15 cellular contexts compared by ENCODE assay signal in the genomic region with DNA sequence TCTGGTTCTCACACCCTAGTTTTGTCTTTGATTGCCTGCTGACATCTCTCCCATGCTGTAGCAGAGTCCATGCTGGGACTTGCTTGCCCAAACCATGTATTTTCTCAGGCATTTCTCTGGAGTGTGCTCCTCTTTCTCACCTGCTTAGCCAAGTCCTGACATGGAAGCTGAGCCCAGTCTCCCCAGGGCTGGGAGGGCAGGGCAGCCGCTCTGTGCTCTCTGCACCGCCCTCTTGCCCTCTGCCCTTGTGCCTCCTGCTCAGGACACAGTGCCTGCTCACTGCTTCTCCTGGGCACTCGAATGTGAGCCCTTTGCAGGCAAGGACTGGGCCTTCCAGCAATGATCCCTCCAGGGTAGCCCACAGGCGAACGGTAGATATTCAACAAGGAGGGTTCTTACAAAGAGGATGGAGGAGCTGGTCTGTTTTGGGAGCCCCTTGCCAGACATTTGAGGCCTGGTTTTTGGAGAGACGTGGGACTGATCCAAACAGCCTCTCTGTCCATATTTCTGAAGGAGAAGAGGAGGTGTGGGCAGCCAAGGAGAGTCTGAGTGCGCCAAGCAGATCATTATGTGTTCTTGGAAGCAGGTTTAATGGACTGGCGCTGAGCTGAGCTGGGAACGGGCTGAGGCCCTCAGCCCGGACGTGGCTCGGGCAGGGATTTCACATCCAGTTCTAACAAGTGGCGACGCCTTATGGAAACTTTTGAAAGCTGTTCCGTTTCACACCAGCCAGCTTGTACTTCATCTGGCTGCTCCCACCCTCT. TPM values are rescaled to one million over a fixed set of nuclear protein-coding genes. Genes with fewer than 3 reads are reported as not detected.
DNase-seq lines count a peak whose midpoint lies in the region; ATAC-seq, FAIRE-seq and TF ChIP-seq lines count a peak whose summit lies in the region.
"Had no signal": no experiment of that assay in that cellular context is flagged by ENCODE, and none has a peak within 500 bp of the region (broad histone marks: within the 10 kb centered on the region; RNA-seq: fewer than 3 reads in every experiment).

No MANE protein-coding gene starts in this region.

- H3K9me2 ChIP-seq in MM.1S (replicated peaks; ENCODE audit: insufficient read depth, low read length): no peaks in the 10 kb centered on the region

- TF ChIP-seq CTCF in keratinocyte (optimal IDR thresholded peaks at IDR 0.05 in 1 of 3, IDR thresholded peaks at IDR 0.05 in 1 of 3, conservative IDR thresholded peaks at IDR 0.05 in 1 of 3; ENCODE audit: extremely low read depth in 1 of 3, insufficient read depth in 2 of 3, low read length in 3 of 3): peak in 2 of 3 experiments; percentile 9 to 45
- no peak for TF ChIP-seq CTCF in psoas muscle (IDR thresholded peaks at IDR 0.05)
- TF ChIP-seq CTCF in MM.1S (IDR thresholded peaks at IDR 0.05; ENCODE audit: low read length): no peak

- DNase-seq in Right ventricle myocardium inferior (ENCODE audit: missing footprints): peak; percentile 82
- DNase-seq in cardiac septum (ENCODE audit: low spot score): no peak
- DNase-seq in keratinocyte (ENCODE audit: low read depth, low spot score): no peak
- peak; percentile 58 to 75 for DNase-seq in psoas muscle
- no peak for DNase-seq in NCI-H187 treated with DMSO at 0.1 percent for 48 hours (lab: John Stamatoyannopoulos, UW)
- DNase-seq in MM.1S: no peak
- DNase-seq: 8988T; activated naive CD4-positive, alpha-beta T cell treated with anti-CD3 and anti-CD28 coated beads, Interleukin-2, amount 50 U/mL, for 16 hours; glutamatergic neuron; IMR-90; NCI-H1417; SJCRH30; stimulated activated naive CD4-positive, alpha-beta T cell treated with Interleukin-2 at 50 U/mL for 16 hours had no signal

- H2AFZ ChIP-seq in keratinocyte (ENCODE audit: control insufficient read depth, low read length) (peak overlapping the region; percentile 93), MM.1S (ENCODE audit: low read length) (no peak overlapping the region)

- peaks cover 2% of the 10 kb centered on the region for H3K9me1 ChIP-seq in keratinocyte (ENCODE audit: control insufficient read depth, extremely low read depth, insufficient read depth, low read length)

- no peaks in the 10 kb centered on the region for H3K9me3 ChIP-seq in keratinocyte (ENCODE audit: control insufficient read depth, low read depth, low read length)
- H3K9me3 ChIP-seq in psoas muscle: no peaks in the 10 kb centered on the region
- no peaks in the 10 kb centered on the region for H3K9me3 ChIP-seq in MM.1S (replicated peaks; ENCODE audit: insufficient read depth, low read length)
- H3K9me3 ChIP-seq: SJCRH30 had no signal

- no peaks in the 10 kb centered on the region for H3K79me2 ChIP-seq in keratinocyte (ENCODE audit: control insufficient read depth, insufficient read depth, low read length)
- no peaks in the 10 kb centered on the region for H3K79me2 ChIP-seq in MM.1S (ENCODE audit: low read length)

- H3K27me3 ChIP-seq in keratinocyte (ENCODE audit: control insufficient read depth, extremely low read depth, insufficient read depth, low read length): no peaks in the 10 kb centered on the region
- no peaks in the 10 kb centered on the region for H3K27me3 ChIP-seq in psoas muscle (ENCODE audit: insufficient read depth in 3 of 3, low read length in 2 of 3)
- no peaks in the 10 kb centered on the region for H3K27me3 ChIP-seq in MM.1S (replicated peaks; ENCODE audit: insufficient read depth, low read length)
- H3K27me3 ChIP-seq: SJCRH30 had no signal

- WGBS in psoas muscle, 3 donors: 45 to 67% (median 59%) methylated on average over 15 of the region's 15 CpGs

- H3F3A ChIP-seq in MM.1S (ENCODE audit: insufficient read depth, low read length): no peaks in the 10 kb centered on the region

- H3K9ac ChIP-seq in keratinocyte (ENCODE audit: control insufficient read depth, extremely low read depth, insufficient read depth, low read length) (no peak overlapping the region), MM.1S (ENCODE audit: low read length) (no peak overlapping the region)

- peak; percentile 83 for FAIRE-seq in keratinocyte (lab: Jason Lieb, UNC)

- no peaks in the 10 kb centered on the region for H4K20me1 ChIP-seq in keratinocyte (ENCODE audit: control insufficient read depth, extremely low read depth, insufficient read depth, low read length)
- no peaks in the 10 kb centered on the region for H4K20me1 ChIP-seq in MM.1S (ENCODE audit: insufficient read depth, low read length)

- H3K4me2 ChIP-seq in keratinocyte (ENCODE audit: control insufficient read depth, extremely low read depth, insufficient read depth, low read depth, low read length): peak overlapping the region; percentile 1
- no peak overlapping the region for H3K4me2 ChIP-seq in MM.1S (ENCODE audit: low read depth, low read length)

- dilution Hi-C loops in keratinocyte (cut with MboI; ENCODE audit: extremely low pct_ligation_motif_present, low sequenced_read_pairs): no loop called here

- intact Hi-C loops in Right ventricle myocardium inferior (cut with DNase I) (no loop called here), cardiac septum (cut with DNase I) (no loop called here), psoas muscle (cut with DNase I) (no loop called here)

- H3K36me3 ChIP-seq in keratinocyte (ENCODE audit: control insufficient read depth in 2 of 2, extremely low read depth in 1 of 2, insufficient read depth in 2 of 2, low read length in 2 of 2) (no peaks in the 10 kb centered on the region), psoas muscle (ENCODE audit: insufficient read depth in 1 of 2, low read depth in 1 of 2) (no peaks in the 10 kb centered on the region), MM.1S (replicated peaks; ENCODE audit: insufficient read depth, low read length) (no peaks in the 10 kb centered on the region)
- H3K36me3 ChIP-seq: SJCRH30 had no signal

- no peak overlapping the region for H3K27ac ChIP-seq in keratinocyte (ENCODE audit: control insufficient read depth, insufficient read depth, low read length)
- no peak overlapping the region for H3K27ac ChIP-seq in psoas muscle
- H3K27ac ChIP-seq in MM.1S (ENCODE audit: low read length): no peak overlapping the region
- H3K27ac ChIP-seq: SJCRH30 had no signal

- H3K4me1 ChIP-seq in keratinocyte (ENCODE audit: control insufficient read depth, extremely low read depth, insufficient read depth, low read length): peaks cover 26% of the 10 kb centered on the region
- no peaks in the 10 kb centered on the region for H3K4me1 ChIP-seq in psoas muscle
- no peaks in the 10 kb centered on the region for H3K4me1 ChIP-seq in MM.1S (ENCODE audit: low read length)
- H3K4me1 ChIP-seq: SJCRH30 had no signal

- ATAC-seq in Right ventricle myocardium inferior (peak; percentile 87), psoas muscle (peak in 3 of 4 donors; percentile 29 to 73 (median 60)), HG03097 (IDR thresholded peaks at IDR 0.05; ENCODE audit: low FRiP score, unreplicated experiment) (no peak), GM21390 (IDR thresholded peaks at IDR 0.05; ENCODE audit: unreplicated experiment) (no peak)

- H3K4me3 ChIP-seq in keratinocyte (ENCODE audit: control insufficient read depth in 2 of 3, extremely low read depth in 1 of 3, insufficient read depth in 2 of 3, low read depth in 1 of 3, low read length in 3 of 3) (no peak overlapping the region), psoas muscle (no peak overlapping the region), MM.1S (ENCODE audit: low read length) (no peak overlapping the region)
- H3K4me3 ChIP-seq: SJCRH30 had no signal

RNA-seq across cellular contexts. Expression of a gene that starts 4.0 kb away (rescaled TPM):
- not detected for total RNA-seq in Right ventricle myocardium inferior
- total RNA-seq in cardiac septum: 0.11 TPM
- polyA plus RNA-seq in keratinocyte: 0.03 TPM in 1 of 3 replicates, not detected in the others
- not detected for polyA plus RNA-seq in keratinocyte (2011; ENCODE audit: low read depth)
- polyA plus RNA-seq in keratinocyte (2011; cell fraction: cytosol; rRNA removed): not detected in 2 replicates
- 0.03 and 0.08 TPM in 2 replicates for polyA plus RNA-seq in keratinocyte (2011; cell fraction: nucleus; rRNA removed)
- polyA plus RNA-seq in keratinocyte (2012; ENCODE audit: low replicate concordance): 0.03 TPM in 1 of 2 replicates, not detected in the other
- not detected in 3 replicates for polyA minus RNA-seq in keratinocyte
- not detected for polyA minus RNA-seq in keratinocyte (2011; cell fraction: cytosol; rRNA and poly(A)+ RNA removed)
- polyA minus RNA-seq in keratinocyte (2011; cell fraction: nucleus; rRNA and poly(A)+ RNA removed): not detected in 2 replicates
- total RNA-seq in psoas muscle: 1 to 10 TPM in 1 of 4 donors, under 1 TPM in 1, not detected in 2; 0.77 to 1.9 TPM
- under 1 TPM in 1 of 3 donors, not detected in 2; 0.05 TPM for polyA plus RNA-seq in psoas muscle
- total RNA-seq: IMR-90, SJCRH30 had no signal

Comparison
In these comparisons a context has a peak if more than half of its experiments do, and no peak if none do; other contexts are left out.
1. DNase-seq: peak in Right ventricle myocardium inferior (single experiment) and psoas muscle (2 of 2); none in cardiac septum (single experiment), keratinocyte (single experiment), NCI-H187 treated with DMSO at 0.1 percent for 48 hours (single experiment) and MM.1S (single experiment).
2. ATAC-seq: peak in Right ventricle myocardium inferior (single experiment) and psoas muscle (3 of 4); none in HG03097 (single experiment) and GM21390 (single experiment).
3. CTCF ChIP-seq: peak in keratinocyte (2 of 3); none in psoas muscle (single experiment) and MM.1S (single experiment).